ENCODE assay signal across 21 cellular contexts in the genomic region with DNA sequence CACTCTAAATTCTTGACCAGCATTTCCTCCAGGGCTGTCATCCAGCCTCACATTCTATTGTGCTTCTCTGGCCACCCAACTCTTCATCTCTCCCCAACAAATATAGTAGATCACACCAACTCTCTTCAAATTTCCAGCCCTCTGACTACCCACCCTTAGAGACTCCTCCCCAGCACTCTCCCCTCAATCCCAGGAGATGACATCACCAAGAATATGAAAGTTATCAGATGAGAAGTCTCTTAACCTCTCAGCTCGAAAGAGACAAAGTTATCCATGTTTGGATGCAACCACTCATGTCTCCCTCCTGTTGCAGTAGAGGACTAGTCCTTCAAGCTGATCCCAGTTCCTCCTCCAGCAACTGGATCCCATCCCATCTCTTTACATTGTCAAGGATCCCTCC. TPM values are rescaled to one million over a fixed set of nuclear protein-coding genes. Genes with fewer than 3 reads are reported as not detected.
A peak's percentile ranks its signal among the peaks of the same experiment; 100 is the strongest.
DNase-seq lines count a peak whose midpoint lies in the region; ATAC-seq, FAIRE-seq and TF ChIP-seq lines count a peak whose summit lies in the region.
"Had no signal": no experiment of that assay in that cellular context is flagged by ENCODE, and none has a peak within 500 bp of the region (broad histone marks: within the 10 kb centered on the region; RNA-seq: fewer than 3 reads in every experiment).

No MANE protein-coding gene starts in this region.

- POLR2A ChIA-PET in activated CD4-positive, alpha-beta T cell treated with anti-CD3 and anti-CD28 coated beads for 36 hours (lab: Charles Lee): interaction anchor here (0.6 kb wide), 1 partner anchor 44 kb away, joined by 4 read pairs; no protein-coding TSS in a partner anchor
- POLR2A ChIA-PET in A549 (lab: Yijun Ruan, JAX): no interaction called here

- H3K4me2 ChIP-seq in A549: no peak overlapping the region
- H3K4me2 ChIP-seq in Loucy (ENCODE audit: low read depth, low read length, poor library complexity, severe bottlenecking): no peak overlapping the region
- H3K4me2 ChIP-seq: PC-9 had no signal

- no peak for FAIRE-seq in A549 (lab: Jason Lieb, UNC)

- H3K4me1 Mint-ChIP-seq in activated CD4-positive, alpha-beta T cell treated with anti-CD3 and anti-CD28 coated beads for 36 hours: peaks cover 44% of the 10 kb centered on the region
- peaks cover 18 to 30% of the 10 kb centered on the region in 2 donors for H3K4me1 Mint-ChIP-seq in immature natural killer cell

- peaks cover under 1% of the 10 kb centered on the region for H3K9me3 Mint-ChIP-seq in activated CD4-positive, alpha-beta T cell treated with anti-CD3 and anti-CD28 coated beads for 36 hours (ENCODE audit: low read depth)
- no peaks in the 10 kb centered on the region for H3K9me3 Mint-ChIP-seq in immature natural killer cell
- H3K9me3 Mint-ChIP-seq: CD4-positive, alpha-beta memory T cell; H9 had no signal

- no peak for ATAC-seq in activated CD4-positive, alpha-beta T cell treated with anti-CD3 and anti-CD28 coated beads for 36 hours
- no peak for ATAC-seq in A549
- no peak for ATAC-seq in HG03469 (IDR thresholded peaks at IDR 0.05; ENCODE audit: unreplicated experiment)

- H3K4me3 Mint-ChIP-seq in activated CD4-positive, alpha-beta T cell treated with anti-CD3 and anti-CD28 coated beads for 36 hours: no peak overlapping the region
- H3K4me3 Mint-ChIP-seq in immature natural killer cell: no peak overlapping the region
- H3K4me3 Mint-ChIP-seq: CD4-positive, alpha-beta memory T cell; H9 had no signal

- peak overlapping the region; percentile 2 for H3K9ac ChIP-seq in Loucy (ENCODE audit: low read depth, low read length, poor library complexity, severe bottlenecking)

- peak overlapping the region; percentile 80 for H2AFZ ChIP-seq in Loucy (ENCODE audit: low read length)
- H2AFZ ChIP-seq: PC-9 had no signal

- TF ChIP-seq RAD21 in A549 (conservative IDR thresholded peaks at IDR 0.05 in 1 of 2, IDR thresholded peaks at IDR 0.05 in 1 of 2): no peak

- no peaks in the 10 kb centered on the region for H3K9me3 ChIP-seq in A549
- no peaks in the 10 kb centered on the region for H3K9me3 ChIP-seq in Loucy (ENCODE audit: insufficient read depth, low read depth, low read length)
- H3K9me3 ChIP-seq: BE2C had no signal

- peaks cover 2% of the 10 kb centered on the region for H3K27me3 Mint-ChIP-seq in activated CD4-positive, alpha-beta T cell treated with anti-CD3 and anti-CD28 coated beads for 36 hours
- peaks cover 4 to 6% (median 5%) of the 10 kb centered on the region in 3 donors for H3K27me3 Mint-ChIP-seq in immature natural killer cell (ENCODE audit: low read depth in 3 of 3)
- H3K27me3 Mint-ChIP-seq: CD4-positive, alpha-beta memory T cell had no signal

- H3K27me3 ChIP-seq in Loucy (ENCODE audit: insufficient read depth, low read length, poor library complexity, severe bottlenecking): no peaks in the 10 kb centered on the region
- H3K27me3 ChIP-seq: BE2C had no signal

- H3K36me3 Mint-ChIP-seq in activated CD4-positive, alpha-beta T cell treated with anti-CD3 and anti-CD28 coated beads for 36 hours (ENCODE audit: low read depth): peaks cover 7% of the 10 kb centered on the region
- H3K36me3 Mint-ChIP-seq in immature natural killer cell: peaks cover 0 to 4% (median 0%) of the 10 kb centered on the region in 3 donors
- H3K36me3 Mint-ChIP-seq: CD4-positive, alpha-beta memory T cell had no signal

- H3K36me3 ChIP-seq in Loucy (ENCODE audit: insufficient read depth, low read length): no peaks in the 10 kb centered on the region
- H3K36me3 ChIP-seq: BE2C had no signal

- no peak for TF ChIP-seq POLR2A in A549 (IDR thresholded peaks at IDR 0.05; ENCODE audit: low read length)

- H3K79me2 ChIP-seq in Loucy (ENCODE audit: insufficient read depth, low read length): no peaks in the 10 kb centered on the region

- peak overlapping the region; percentile 26 for H3K27ac Mint-ChIP-seq in activated CD4-positive, alpha-beta T cell treated with anti-CD3 and anti-CD28 coated beads for 36 hours
- peak overlapping the region in 4 of 6 donors; percentile 3 to 48 (median 18) for H3K27ac Mint-ChIP-seq in immature natural killer cell
- H3K27ac Mint-ChIP-seq: H9 had no signal

- TF ChIP-seq CTCF in A549 (IDR thresholded peaks at IDR 0.05): no peak
- no peak for TF ChIP-seq CTCF in Loucy (conservative IDR thresholded peaks at IDR 0.05; ENCODE audit: low read length)

- CTCF ChIA-PET in activated CD4-positive, alpha-beta T cell treated with anti-CD3 and anti-CD28 coated beads for 36 hours (lab: Charles Lee): interaction anchor here (0.6 to 1.8 kb wide), 3 partner anchors 10 to 433 kb away, joined by 3 to 5 read pairs (median 4); no protein-coding TSS in a partner anchor
- CTCF ChIA-PET in A549 (lab: Yijun Ruan, JAX): interaction anchor here (1.1 to 2.7 kb wide), 3 partner anchors 13 to 114 kb away, joined by 3 to 11 read pairs (median 6); no protein-coding TSS in a partner anchor

- intact Hi-C loops in activated CD4-positive, alpha-beta T cell treated with anti-CD3 and anti-CD28 coated beads for 36 hours (cut with DNase I, micrococcal nuclease): no loop called here

- TF ChIP-seq EP300 in A549 (IDR thresholded peaks at IDR 0.05): no peak

- H3K4me1 ChIP-seq in A549: peaks cover 41% of the 10 kb centered on the region
- H3K4me1 ChIP-seq in Loucy (ENCODE audit: insufficient read depth, low read length, poor library complexity, severe bottlenecking): peaks cover 16% of the 10 kb centered on the region
- H3K4me1 ChIP-seq: BE2C had no signal

- no peaks in the 10 kb centered on the region for H4K20me1 ChIP-seq in Loucy (ENCODE audit: insufficient read depth, low read length, poor library complexity, severe bottlenecking)

- H3K9me2 ChIP-seq in Loucy (replicated peaks; ENCODE audit: low read depth, low read length): no peaks in the 10 kb centered on the region

- no peak for DNase-seq in activated CD4-positive, alpha-beta T cell treated with anti-CD3 and anti-CD28 coated beads for 36 hours
- no peak for DNase-seq in activated CD4-positive, alpha-beta T cell treated with anti-CD3 and anti-CD28 coated beads, Interleukin-2, amount 50 U/mL, for 48 hours
- DNase-seq in A549 (ENCODE audit: low read depth in 1 of 2, low spot score in 1 of 2) (no peak), immature natural killer cell (no peak), COR-L47 (lab: John Stamatoyannopoulos, UW) (no peak), DMS53 (lab: John Stamatoyannopoulos, UW) (no peak)
- DNase-seq: BE2C; CD4-positive, alpha-beta memory T cell; H9; KG1; NCI-H1417 treated with DMSO at 0.1 percent for 48 hours; NCI-H187 treated with DMSO at 0.1 percent for 48 hours; NCI-H226; NCI-H524; NCI-H82; PC-9; SIG-M5 had no signal

- no peaks in the 10 kb centered on the region for H3F3A ChIP-seq in Loucy (ENCODE audit: low read depth)

- WGBS in A549 (ENCODE audit: missing lambda C conversion rate): 81% methylated on average over 1 of the region's 1 CpG

- peak overlapping the region; percentile 82 to 91; a peak in 5 of 6 replicates for H3K27ac ChIP-seq in A549
- H3K27ac ChIP-seq: 22Rv1, PC-9, RWPE1 had no signal

- H3K4me3 ChIP-seq in A549: no peak overlapping the region
- H3K4me3 ChIP-seq in Loucy (ENCODE audit: low read length, poor library complexity, severe bottlenecking): no peak overlapping the region
- H3K4me3 ChIP-seq: PC-9 had no signal

TF ChIP-seq in A549, 52 proteins besides CTCF, POLR2A, EP300 and RAD21 (continues in another document):
- TF ChIP-seq SMC3 (IDR thresholded peaks at IDR 0.05) (no peak), CHD4 (IDR thresholded peaks at IDR 0.05; ENCODE audit: borderline replicate concordance) (no peak), EHF (CRISPR knock-in tag; IDR thresholded peaks at IDR 0.05) (no peak), MAZ (IDR thresholded peaks at IDR 0.05; ENCODE audit: borderline replicate concordance, low read depth, low read length) (no peak), GATA3 (IDR thresholded peaks at IDR 0.05; ENCODE audit: borderline replicate concordance) (no peak), KDM5A (IDR thresholded peaks at IDR 0.05) (no peak), ZSCAN20 (CRISPR knock-in tag; IDR thresholded peaks at IDR 0.05) (no peak), NFE2L2 (conservative IDR thresholded peaks at IDR 0.05; ENCODE audit: low read length) (no peak), CBX2 (IDR thresholded peaks at IDR 0.05; ENCODE audit: borderline replicate concordance, low read depth) (no peak)
- TF ChIP-seq, protein P1, sequence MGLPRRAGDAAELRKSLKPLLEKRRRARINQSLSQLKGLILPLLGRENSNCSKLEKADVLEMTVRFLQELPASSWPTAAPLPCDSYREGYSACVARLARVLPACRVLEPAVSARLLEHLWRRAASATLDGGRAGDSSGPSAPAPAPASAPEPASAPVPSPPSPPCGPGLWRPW (IDR thresholded peaks at IDR 0.05): no peak
- TF ChIP-seq, protein P2, sequence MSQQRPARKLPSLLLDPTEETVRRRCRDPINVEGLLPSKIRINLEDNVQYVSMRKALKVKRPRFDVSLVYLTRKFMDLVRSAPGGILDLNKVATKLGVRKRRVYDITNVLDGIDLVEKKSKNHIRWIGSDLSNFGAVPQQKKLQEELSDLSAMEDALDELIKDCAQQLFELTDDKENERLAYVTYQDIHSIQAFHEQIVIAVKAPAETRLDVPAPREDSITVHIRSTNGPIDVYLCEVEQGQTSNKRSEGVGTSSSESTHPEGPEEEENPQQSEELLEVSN (IDR thresholded peaks at IDR 0.05; ENCODE audit: borderline replicate concordance, low read depth): no peak

RNA-seq across cellular contexts. Expression of a gene that starts 47.1 kb away (rescaled TPM):
- 100 to 1,000 TPM in 1 of 2 experiments, 10 to 100 TPM in 1; 89.6 to 108 TPM for total RNA-seq in activated CD4-positive, alpha-beta T cell treated with anti-CD3 and anti-CD28 coated beads for 36 hours
- polyA plus RNA-seq in A549 (2011; rRNA removed): 149 and 163 TPM in 2 replicates
- polyA plus RNA-seq in A549 (2012; cell fraction: cytosol; rRNA removed): 174 and 289 TPM in 2 replicates
- polyA plus RNA-seq in A549 (2012; cell fraction: nucleus; rRNA removed): 195 and 198 TPM in 2 replicates
- polyA plus RNA-seq in A549 (2017; fragmentation: RNase III; extraction: RNeasy Plus Mini Kit Qiagen cat#74134 plus additional on column Dnase treatment): 197 to 273 TPM (median 216 TPM) in 3 replicates
- polyA minus RNA-seq in A549 (2011; rRNA and poly(A)+ RNA removed): 226 and 241 TPM in 2 replicates
- 100 to 1,000 TPM; 101 to 137 (median 129) TPM for polyA plus RNA-seq in immature natural killer cell
